25 cellular contexts compared by ENCODE assay signal in genomic region chr6:30790734-30791383, GRCh38. TPM values are rescaled to one million over a fixed set of nuclear protein-coding genes. Genes with fewer than 3 reads are reported as not detected.
DNase-seq lines count a peak whose midpoint lies in the region; ATAC-seq and TF ChIP-seq lines count a peak whose summit lies in the region.
"Had no signal": no experiment of that assay in that cellular context is flagged by ENCODE, and none has a peak within 500 bp of the region (broad histone marks: within the 10 kb centered on the region; RNA-seq: fewer than 3 reads in every experiment).

No MANE protein-coding gene starts in this region.

- H2AK5ac ChIP-seq in mesenchymal stem cell (ENCODE audit: low read length, severe bottlenecking): peak overlapping the region; percentile 72

- peak overlapping the region in 1 of 2 experiments; percentile 26 for H3K4ac ChIP-seq in mesenchymal stem cell (ENCODE audit: low read depth in 1 of 2, low read length in 2 of 2)

- H3K79me1 ChIP-seq in mesenchymal stem cell (replicated peaks; ENCODE audit: low read length, poor library complexity, severe bottlenecking): no peaks in the 10 kb centered on the region

- H3K4me3 ChIP-seq in BLaER1: no peak overlapping the region
- H3K4me3 ChIP-seq in GM23338: no peak overlapping the region
- no peak overlapping the region for H3K4me3 ChIP-seq in mesenchymal stem cell (ENCODE audit: insufficient read depth in 1 of 2, low read depth in 1 of 2, low read length in 2 of 2)
- H3K4me3 ChIP-seq: coronary artery, HAP-1, Peyer's patch, SJSA1, thyroid gland had no signal

- H2AFZ ChIP-seq in GM23338 (no peak overlapping the region), mesenchymal stem cell (ENCODE audit: low read depth, low read length) (no peak overlapping the region)
- H2AFZ ChIP-seq: parathyroid adenoma had no signal

- 89% methylated on average over 4 of the region's 4 CpGs for WGBS in mesenchymal stem cell

- H3K14ac ChIP-seq in mesenchymal stem cell (ENCODE audit: low read length in 2 of 2): no peak overlapping the region

- no peak overlapping the region for H3K23ac ChIP-seq in mesenchymal stem cell (ENCODE audit: low read length in 2 of 2)

- no peaks in the 10 kb centered on the region for H3F3A ChIP-seq in GM23338 (replicated peaks; ENCODE audit: low read depth)

- H3K79me2 ChIP-seq in GM23338 (replicated peaks; ENCODE audit: insufficient read depth): no peaks in the 10 kb centered on the region
- H3K79me2 ChIP-seq: parathyroid adenoma had no signal

- DNase-seq in GM23338 (ENCODE audit: low spot score) (peak; percentile 69), mesenchymal stem cell (no peak), putamen (ENCODE audit: low spot score) (no peak)
- DNase-seq in activated naive CD8-positive, alpha-beta T cell treated with anti-CD3 and anti-CD28 coated beads, Interleukin-2, amount 10 ng/mL, durations not matched to agents 7 days and 5 days: no peak
- DNase-seq: brain microvascular endothelial cell; DND-41; foreskin fibroblast; hypothalamus; kidney glomerular epithelial cell; NCI-H1105 treated with DMSO at 0.1 percent for 48 hours; NCI-H2107; Peyer's patch; stimulated activated CD4-positive, alpha-beta T cell treated with anti-CD3 and anti-CD28 coated beads, Interleukin-1b, Interleukin-23, amount 100 ng/mL, for 48 hours; stimulated activated naive B cell treated with anti-CD40 and anti-IgM and Interleukin-4, amounts not matched to agents 10 μg/mL and 1 μg/mL and 100 μg/mL, for 72 hours; T-helper 2 cell; thyroid gland had no signal

- H3K27ac ChIP-seq in BLaER1 (no peak overlapping the region), GM23338 (ENCODE audit: low read depth) (no peak overlapping the region), mesenchymal stem cell (ENCODE audit: low read length, poor library complexity, severe bottlenecking) (no peak overlapping the region)
- H3K27ac ChIP-seq: brain microvascular endothelial cell, coronary artery, parathyroid adenoma, Peyer's patch, SJSA1, thyroid gland had no signal

- H4K91ac ChIP-seq in mesenchymal stem cell (ENCODE audit: low read length): peak overlapping the region; percentile 76

- no peaks in the 10 kb centered on the region for H3K36me3 Mint-ChIP-seq in GM23338 (ENCODE audit: low read depth)
- H3K36me3 Mint-ChIP-seq in activated naive CD8-positive, alpha-beta T cell treated with anti-CD3 and anti-CD28 coated beads, Interleukin-2, amount 10 ng/mL, durations not matched to agents 7 days and 5 days: no peaks in the 10 kb centered on the region
- H3K36me3 Mint-ChIP-seq: stimulated activated naive B cell treated with anti-CD40 and anti-IgM and Interleukin-4, amounts not matched to agents 10 μg/mL and 1 μg/mL and 100 μg/mL, for 72 hours had no signal

- ATAC-seq in GM23338 (peak; percentile 96), HG02678 (IDR thresholded peaks at IDR 0.05; ENCODE audit: unreplicated experiment) (no peak), HG03159 (IDR thresholded peaks at IDR 0.05; ENCODE audit: unreplicated experiment) (no peak), GM21825 (IDR thresholded peaks at IDR 0.05; ENCODE audit: unreplicated experiment) (no peak)
- no peak for ATAC-seq in activated naive CD8-positive, alpha-beta T cell treated with anti-CD3 and anti-CD28 coated beads, Interleukin-2, amount 10 ng/mL, durations not matched to agents 7 days and 5 days (ENCODE audit: low read depth)
- ATAC-seq: stimulated activated naive B cell treated with anti-CD40 and anti-IgM and Interleukin-4, amounts not matched to agents 10 μg/mL and 1 μg/mL and 100 μg/mL, for 72 hours had no signal

- H4K20me1 ChIP-seq in BLaER1 (no peaks in the 10 kb centered on the region), GM23338 (replicated peaks; ENCODE audit: insufficient read depth) (no peaks in the 10 kb centered on the region; the same call in 1 of the 2 replicates)

- H3K4me2 ChIP-seq in BLaER1 (peak overlapping the region; percentile 18; the same call in 1 of the 2 replicates), GM23338 (no peak overlapping the region), mesenchymal stem cell (ENCODE audit: low read length, poor library complexity, severe bottlenecking) (no peak overlapping the region)

- H2BK12ac ChIP-seq in mesenchymal stem cell (ENCODE audit: low read length in 2 of 2): peak overlapping the region; percentile 69 to 70

- H3K27me3 Mint-ChIP-seq in GM23338 (ENCODE audit: insufficient read depth, low read depth, poor library complexity): peaks cover 34% of the 10 kb centered on the region
- no peaks in the 10 kb centered on the region for H3K27me3 Mint-ChIP-seq in activated naive CD8-positive, alpha-beta T cell treated with anti-CD3 and anti-CD28 coated beads, Interleukin-2, amount 10 ng/mL, durations not matched to agents 7 days and 5 days

- no peak overlapping the region for H3K4me3 Mint-ChIP-seq in GM23338
- H3K4me3 Mint-ChIP-seq in activated naive CD8-positive, alpha-beta T cell treated with anti-CD3 and anti-CD28 coated beads, Interleukin-2, amount 10 ng/mL, durations not matched to agents 7 days and 5 days: peak overlapping the region; percentile 45
- H3K4me3 Mint-ChIP-seq: stimulated activated naive B cell treated with anti-CD40 and anti-IgM and Interleukin-4, amounts not matched to agents 10 μg/mL and 1 μg/mL and 100 μg/mL, for 72 hours had no signal

- H3K18ac ChIP-seq in mesenchymal stem cell (ENCODE audit: low read depth in 1 of 2, low read length in 2 of 2): no peak overlapping the region

- H3K36me3 ChIP-seq in BLaER1 (no peaks in the 10 kb centered on the region), GM23338 (ENCODE audit: insufficient read depth) (no peaks in the 10 kb centered on the region), mesenchymal stem cell (ENCODE audit: control insufficient read depth in 1 of 2, insufficient read depth in 2 of 2, low read depth in 1 of 2, low read length in 2 of 2) (no peaks in the 10 kb centered on the region)
- H3K36me3 ChIP-seq: brain microvascular endothelial cell, HAP-1, Peyer's patch, SJSA1, thyroid gland had no signal

- H3K27me3 ChIP-seq in BLaER1 (no peaks in the 10 kb centered on the region), GM23338 (ENCODE audit: insufficient read depth) (peaks cover 40% of the 10 kb centered on the region), mesenchymal stem cell (ENCODE audit: control insufficient read depth in 1 of 2, insufficient read depth in 1 of 2, low read length in 2 of 2) (no peaks in the 10 kb centered on the region)
- H3K27me3 ChIP-seq: brain microvascular endothelial cell, Peyer's patch, SJSA1, thyroid gland had no signal

- no peak overlapping the region for H2BK120ac ChIP-seq in mesenchymal stem cell (ENCODE audit: low read depth, low read length)

- H3K9me2 ChIP-seq in GM23338 (ENCODE audit: insufficient read depth): no peaks in the 10 kb centered on the region

- H4K8ac ChIP-seq in mesenchymal stem cell (ENCODE audit: low read length): no peak overlapping the region

- no peaks in the 10 kb centered on the region; the same call in 2 of the 3 replicates for H3K9me3 Mint-ChIP-seq in GM23338
- no peaks in the 10 kb centered on the region for H3K9me3 Mint-ChIP-seq in activated naive CD8-positive, alpha-beta T cell treated with anti-CD3 and anti-CD28 coated beads, Interleukin-2, amount 10 ng/mL, durations not matched to agents 7 days and 5 days
- H3K9me3 Mint-ChIP-seq: stimulated activated naive B cell treated with anti-CD40 and anti-IgM and Interleukin-4, amounts not matched to agents 10 μg/mL and 1 μg/mL and 100 μg/mL, for 72 hours had no signal

- H3K9ac ChIP-seq in BLaER1 (no peak overlapping the region), mesenchymal stem cell (ENCODE audit: low read length) (no peak overlapping the region)
- H3K9ac ChIP-seq: parathyroid adenoma had no signal

- H3K27ac Mint-ChIP-seq in GM23338: no peak overlapping the region
- peak overlapping the region; percentile 10 for H3K27ac Mint-ChIP-seq in activated naive CD8-positive, alpha-beta T cell treated with anti-CD3 and anti-CD28 coated beads, Interleukin-2, amount 10 ng/mL, durations not matched to agents 7 days and 5 days
- H3K27ac Mint-ChIP-seq: activated naive CD4-positive, alpha-beta T cell treated with anti-CD3 and anti-CD28 coated beads, Interleukin-2, amount 50 U/mL, for 72 hours; stimulated activated naive B cell treated with anti-CD40 and anti-IgM and Interleukin-4, amounts not matched to agents 10 μg/mL and 1 μg/mL and 100 μg/mL, for 72 hours had no signal

- TF ChIP-seq CTCF in GM23338 (conservative IDR thresholded peaks at IDR 0.05; ENCODE audit: low read depth in 2 of 2): peak; percentile 31 to 60

- H3K9me3 ChIP-seq in BLaER1 (no peaks in the 10 kb centered on the region), mesenchymal stem cell (ENCODE audit: control insufficient read depth, low read length) (no peaks in the 10 kb centered on the region)
- H3K9me3 ChIP-seq: HAP-1, Peyer's patch, SJSA1, thyroid gland had no signal

- no peak overlapping the region for H2BK15ac ChIP-seq in mesenchymal stem cell (ENCODE audit: low read depth, poor library complexity, severe bottlenecking)

- H3K4me1 ChIP-seq in BLaER1: peaks cover 75% of the 10 kb centered on the region
- H3K4me1 ChIP-seq in GM23338 (ENCODE audit: insufficient read depth): no peaks in the 10 kb centered on the region
- H3K4me1 ChIP-seq in mesenchymal stem cell (ENCODE audit: control insufficient read depth, insufficient read depth, low read depth, low read length): peaks cover 8% of the 10 kb centered on the region
- H3K4me1 ChIP-seq: HAP-1, parathyroid adenoma had no signal

- POLR2A ChIA-PET in activated naive CD8-positive, alpha-beta T cell treated with anti-CD3 and anti-CD28 coated beads, Interleukin-2, amount 10 ng/mL, durations not matched to agents 7 days and 5 days (lab: Charles Lee): interaction anchor here (0.8 to 7.4 kb wide), 4 partner anchors 21 to 50 kb away, joined by 3 to 60 read pairs (median 22); partner anchors contain the start of genes FLOT1 and IER3

- peaks cover 6% of the 10 kb centered on the region; the same call in 2 of the 3 replicates for H3K4me1 Mint-ChIP-seq in GM23338
- peaks cover 78% of the 10 kb centered on the region for H3K4me1 Mint-ChIP-seq in activated naive CD8-positive, alpha-beta T cell treated with anti-CD3 and anti-CD28 coated beads, Interleukin-2, amount 10 ng/mL, durations not matched to agents 7 days and 5 days

- H2BK5ac ChIP-seq in mesenchymal stem cell (ENCODE audit: low read depth, low read length, poor library complexity, severe bottlenecking): no peak overlapping the region

RNA-seq across cellular contexts. Expression of gene IER3, which starts 46.5 kb away (rescaled TPM):
- 14.1 and 19.9 TPM in 2 replicates for total RNA-seq in GM23338 (2014; rRNA removed; shearing (Covaris generic))
- polyA plus RNA-seq in GM23338 (2016; fragmentation: Nextera tagmentation; extraction: Ambion mirVana): 21.2 and 23.3 TPM in 2 replicates
- total RNA-seq in activated naive CD8-positive, alpha-beta T cell treated with anti-CD3 and anti-CD28 coated beads, Interleukin-2, amount 10 ng/mL, durations not matched to agents 7 days and 5 days: 10 to 100 TPM; 49.1 to 52.7 TPM
- 220 TPM for polyA plus RNA-seq in mesenchymal stem cell (2013, experiment 1 of 2)
- polyA plus RNA-seq in mesenchymal stem cell (2013, experiment 2 of 2): 207 TPM

RNA-seq across cellular contexts. Expression of gene FLOT1, which starts 48.4 kb away (rescaled TPM):
- total RNA-seq in GM23338 (2014; rRNA removed; shearing (Covaris generic)): 70.4 and 94.5 TPM in 2 replicates
- 72.2 and 75.1 TPM in 2 replicates for polyA plus RNA-seq in GM23338 (2016; fragmentation: Nextera tagmentation; extraction: Ambion mirVana)
- total RNA-seq in activated naive CD8-positive, alpha-beta T cell treated with anti-CD3 and anti-CD28 coated beads, Interleukin-2, amount 10 ng/mL, durations not matched to agents 7 days and 5 days: 100 to 1,000 TPM; 261 to 271 TPM
- polyA plus RNA-seq in mesenchymal stem cell (2013, experiment 1 of 2): 120 TPM
- 118 TPM for polyA plus RNA-seq in mesenchymal stem cell (2013, experiment 2 of 2)
